Comparison of ENCODE assay signal across 8 cellular contexts in the genomic region with DNA sequence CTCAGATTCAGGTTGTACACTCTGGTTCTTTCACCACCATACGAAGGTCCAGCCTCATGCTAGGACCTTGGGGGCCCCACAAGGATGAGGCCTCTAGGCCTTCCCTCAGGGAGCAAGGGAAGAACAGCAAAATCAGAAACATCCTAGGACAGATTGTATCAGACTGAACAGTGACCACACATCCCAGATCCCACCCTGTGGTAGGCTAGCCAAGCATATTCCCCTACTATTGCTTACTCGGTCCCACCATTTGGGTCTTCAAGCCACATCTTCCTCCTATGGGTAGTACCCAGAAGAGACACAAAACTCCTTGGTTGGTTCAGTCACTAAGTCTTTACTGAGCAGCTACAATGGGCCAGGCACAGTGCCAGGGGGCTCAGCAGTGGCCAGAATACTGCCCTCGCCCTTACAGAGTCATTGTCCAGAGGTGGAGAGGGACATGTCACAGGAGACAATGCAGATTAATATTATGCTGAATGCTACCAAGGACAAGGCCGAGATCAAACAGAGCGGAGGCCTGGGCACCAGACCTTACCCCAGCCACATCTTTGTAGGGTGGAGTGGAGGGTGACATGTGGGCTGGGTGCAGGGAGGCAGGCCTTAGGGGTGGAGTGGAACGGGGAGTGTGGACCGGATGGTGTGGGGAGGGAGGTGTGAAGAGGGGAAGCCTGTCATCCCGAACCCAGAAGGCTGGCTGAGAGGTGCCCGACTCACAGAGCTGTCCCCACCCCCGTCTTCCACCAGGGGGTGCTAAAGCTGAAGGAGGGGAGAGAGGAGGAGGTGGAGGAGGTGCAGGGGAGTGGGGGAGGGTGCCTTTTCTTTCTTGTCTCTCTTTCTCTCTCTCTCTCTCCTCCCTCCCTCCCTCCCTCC.
A peak's percentile ranks its signal among the peaks of the same experiment; 100 is the strongest.
DNase-seq lines count a peak whose midpoint lies in the region; ATAC-seq and TF ChIP-seq lines count a peak whose summit lies in the region.

No MANE protein-coding gene starts in this region.

- ATAC-seq in HG02884 (IDR thresholded peaks at IDR 0.05; ENCODE audit: unreplicated experiment) (peak; percentile 44), GM21360 (IDR thresholded peaks at IDR 0.05; ENCODE audit: unreplicated experiment) (no peak)

- H3K4me3 ChIP-seq in GM12865 (ENCODE audit: low read depth, low read length) (no peak overlapping the region), cardiac fibroblast (replicated peaks in 1 of 2; ENCODE audit: low read depth in 2 of 2, low read length in 2 of 2) (no peak overlapping the region)

- TF ChIP-seq CTCF in GM12865 (IDR thresholded peaks at IDR 0.05; ENCODE audit: insufficient read depth, low read depth, low read length, missing control alignments) (peak; percentile 88), cardiac fibroblast (IDR thresholded peaks at IDR 0.05; ENCODE audit: low read depth, low read length) (peak; percentile 92)

- peak; percentile 85 for DNase-seq in GM12865 (ENCODE audit: low read depth)
- peak; percentile 55 for DNase-seq in NCI-H2196 treated with DMSO at 0.1 percent for 48 hours (lab: John Stamatoyannopoulos, UW; ENCODE audit: unreplicated experiment)
- DNase-seq in activated CD4-positive, CD25-positive, alpha-beta regulatory T cell treated with anti-CD3 and anti-CD28 coated beads, Interleukin-2, amount 50 U/mL, for 16 hours (ENCODE audit: low read depth, low spot score), result peak; percentile 85
- DNase-seq in cardiac fibroblast (ENCODE audit: low read depth in 2 of 2), result peak; percentile 85 to 88
- peak; percentile 93 for DNase-seq in left kidney (ENCODE audit: low read depth, low spot score)
- DNase-seq in stimulated activated CD4-positive, alpha-beta T cell treated with anti-CD3 and anti-CD28 coated beads, Interleukin-4, amount 100 ng/mL, for 1 hour, result peak; percentile 84
